11 cellular contexts compared by ENCODE assay signal in genomic region chr22:31977939-31978338, GRCh38. TPM values are rescaled to one million over a fixed set of nuclear protein-coding genes. Genes with fewer than 3 reads are reported as not detected.
DNase-seq lines count a peak whose midpoint lies in the region; ATAC-seq, FAIRE-seq and TF ChIP-seq lines count a peak whose summit lies in the region.
"Had no signal": no experiment of that assay in that cellular context is flagged by ENCODE, and none has a peak within 500 bp of the region (broad histone marks: within the 10 kb centered on the region; RNA-seq: fewer than 3 reads in every experiment).

No MANE protein-coding gene starts in this region.

- H3K79me1 ChIP-seq in mesenchymal stem cell (replicated peaks; ENCODE audit: low read length, poor library complexity, severe bottlenecking): no peaks in the 10 kb centered on the region

- no TSS peak for BruUV-seq in OCI-LY7 (replicated peaks; lab: Mats Ljungman, UMichigan)

- H3K36me3 Mint-ChIP-seq in memory B cell: no peaks in the 10 kb centered on the region
- H3K36me3 Mint-ChIP-seq: CD8-positive, alpha-beta memory T cell had no signal

- H3K4me2 ChIP-seq in OCI-LY7 (ENCODE audit: low read length): no peak overlapping the region
- no peak overlapping the region for H3K4me2 ChIP-seq in mesenchymal stem cell (ENCODE audit: low read length, poor library complexity, severe bottlenecking)

- no peaks in the 10 kb centered on the region for H3K36me3 ChIP-seq in OCI-LY7 (ENCODE audit: insufficient read depth, low read length)
- no peaks in the 10 kb centered on the region for H3K36me3 ChIP-seq in mesenchymal stem cell (ENCODE audit: control insufficient read depth in 1 of 2, insufficient read depth in 2 of 2, low read depth in 1 of 2, low read length in 2 of 2)

- no peak overlapping the region for H2BK5ac ChIP-seq in mesenchymal stem cell (ENCODE audit: low read depth, low read length, poor library complexity, severe bottlenecking)

- ATAC-seq in memory B cell (ENCODE audit: low read depth): no peak

- no peak overlapping the region for H2BK15ac ChIP-seq in mesenchymal stem cell (ENCODE audit: low read depth, poor library complexity, severe bottlenecking)

- H4K8ac ChIP-seq in mesenchymal stem cell (ENCODE audit: low read length): no peak overlapping the region

- no peak overlapping the region; the same call in 1 of the 2 replicates for H2AFZ ChIP-seq in OCI-LY7 (ENCODE audit: low read length)
- H2AFZ ChIP-seq in mesenchymal stem cell (ENCODE audit: low read depth, low read length): no peak overlapping the region

- H3K27ac Mint-ChIP-seq in memory B cell: peak overlapping the region; percentile 3

- H3K4me1 ChIP-seq in OCI-LY7 (ENCODE audit: insufficient read depth, low read length, poor library complexity, severe bottlenecking): peaks cover 10% of the 10 kb centered on the region
- H3K4me1 ChIP-seq in mesenchymal stem cell (ENCODE audit: control insufficient read depth, insufficient read depth, low read depth, low read length): peaks cover 7% of the 10 kb centered on the region

- H2AK5ac ChIP-seq in mesenchymal stem cell (ENCODE audit: low read length, severe bottlenecking): no peak overlapping the region

- no peaks in the 10 kb centered on the region for H3K9me3 ChIP-seq in OCI-LY7 (ENCODE audit: low read length)
- H3K9me3 ChIP-seq in mesenchymal stem cell (ENCODE audit: control insufficient read depth, low read length): no peaks in the 10 kb centered on the region

- H3K18ac ChIP-seq in mesenchymal stem cell (ENCODE audit: low read depth in 1 of 2, low read length in 2 of 2): no peak overlapping the region

- no peak for TF ChIP-seq POLR2A in H54 (IDR thresholded peaks at IDR 0.05; ENCODE audit: low read depth, low read length)

- 98% methylated on average over 2 of the region's 3 CpGs for WGBS in mesenchymal stem cell

- H4K20me1 ChIP-seq in OCI-LY7 (ENCODE audit: insufficient read depth, low read length): no peaks in the 10 kb centered on the region

- DNase-seq in NCI-H1694 (lab: John Stamatoyannopoulos, UW) (peak; percentile 50), NCI-H1694 treated with DMSO at 0.1 percent for 48 hours (lab: John Stamatoyannopoulos, UW) (no peak), OCI-LY7 (ENCODE audit: low spot score) (peak; percentile 19), memory B cell (ENCODE audit: low spot score in 2 of 2) (no peak), DMS53 (lab: John Stamatoyannopoulos, UW) (no peak), H54 (ENCODE audit: insufficient read length, low spot score) (no peak), mesenchymal stem cell (no peak)
- DNase-seq: 8988T had no signal

- H2BK12ac ChIP-seq in mesenchymal stem cell (ENCODE audit: low read length in 2 of 2): no peak overlapping the region

- H3K79me2 ChIP-seq in OCI-LY7 (ENCODE audit: insufficient read depth, low read depth, low read length): no peaks in the 10 kb centered on the region

- no peak overlapping the region for H3K4ac ChIP-seq in mesenchymal stem cell (ENCODE audit: low read depth in 1 of 2, low read length in 2 of 2)

- H3K4me3 Mint-ChIP-seq in memory B cell: no peak overlapping the region
- H3K4me3 Mint-ChIP-seq: CD8-positive, alpha-beta memory T cell had no signal

- peaks cover 0 to 2% of the 10 kb centered on the region in 2 experiments for H3K27me3 ChIP-seq in mesenchymal stem cell (ENCODE audit: control insufficient read depth in 1 of 2, insufficient read depth in 1 of 2, low read length in 2 of 2)

- no peaks in the 10 kb centered on the region for H3K9me3 Mint-ChIP-seq in memory B cell
- H3K9me3 Mint-ChIP-seq: CD8-positive, alpha-beta memory T cell had no signal

- POLR2A ChIA-PET in OCI-LY7 (lab: Charles Lee): no interaction called here

- peaks cover 11% of the 10 kb centered on the region for H3K4me1 Mint-ChIP-seq in memory B cell

- H3K4me3 ChIP-seq in OCI-LY7 (ENCODE audit: low read depth, low read length, poor library complexity, severe bottlenecking) (no peak overlapping the region), mesenchymal stem cell (ENCODE audit: insufficient read depth in 1 of 2, low read depth in 1 of 2, low read length in 2 of 2) (no peak overlapping the region)
- H3K4me3 ChIP-seq: K562 had no signal

- no peak overlapping the region for H3K9ac ChIP-seq in mesenchymal stem cell (ENCODE audit: low read length)

- H3K27me3 Mint-ChIP-seq in memory B cell: peaks cover 2% of the 10 kb centered on the region

- intact Hi-C loops in OCI-LY7 (cut with micrococcal nuclease; ENCODE audit: unreplicated experiment): loop anchor here (1.0 to 5.0 kb wide), 3 partner anchors 103 to 494 kb away; partner anchors contain the start of gene FBXO7

- no peak for TF ChIP-seq CTCF in OCI-LY7 (conservative IDR thresholded peaks at IDR 0.05; ENCODE audit: low read length)

- H3K27ac ChIP-seq in OCI-LY7 (ENCODE audit: low read depth, low read length, poor library complexity, severe bottlenecking): no peak overlapping the region
- no peak overlapping the region for H3K27ac ChIP-seq in mesenchymal stem cell (ENCODE audit: low read length, poor library complexity, severe bottlenecking)
- H3K27ac ChIP-seq: C4-2B had no signal

- no peak for FAIRE-seq in H54 (lab: Jason Lieb, UNC)

- H3K23ac ChIP-seq in mesenchymal stem cell (ENCODE audit: low read length in 2 of 2): no peak overlapping the region

- CTCF ChIA-PET in OCI-LY7 (lab: Charles Lee; ENCODE audit: unreplicated experiment): interaction anchor here (0.9 kb wide), 1 partner anchor 288 kb away, joined by 3 read pairs; no protein-coding TSS in a partner anchor

- no peaks in the 10 kb centered on the region for H3K9me2 ChIP-seq in OCI-LY7 (ENCODE audit: insufficient read depth, low read length)

- no peak overlapping the region for H4K91ac ChIP-seq in mesenchymal stem cell (ENCODE audit: low read length)

- no peak overlapping the region for H2BK120ac ChIP-seq in mesenchymal stem cell (ENCODE audit: low read depth, low read length)

- H3K14ac ChIP-seq in mesenchymal stem cell (ENCODE audit: low read length in 2 of 2): no peak overlapping the region

RNA-seq across cellular contexts. Expression of gene YWHAH, which starts 33.6 kb away (rescaled TPM):
- total RNA-seq in OCI-LY7 (2014; rRNA removed; shearing (Covaris generic)): 103 and 113 TPM in 2 replicates
- 145 and 155 TPM in 2 replicates for total RNA-seq in OCI-LY7 (2022)
- 82.2 TPM for polyA plus RNA-seq in mesenchymal stem cell (2013, experiment 1 of 2)
- 82.8 TPM for polyA plus RNA-seq in mesenchymal stem cell (2013, experiment 2 of 2)

Comparison
In these comparisons a context has a peak if more than half of its experiments do, and no peak if none do; other contexts are left out.
1. DNase-seq: peak in NCI-H1694 (single experiment) and OCI-LY7 (single experiment); none in NCI-H1694 treated with DMSO at 0.1 percent for 48 hours (single experiment), memory B cell (0 of 2), DMS53 (single experiment), H54 (single experiment) and mesenchymal stem cell (single experiment).